Comparison of ENCODE assay signal across 8 cellular contexts in the genomic region with DNA sequence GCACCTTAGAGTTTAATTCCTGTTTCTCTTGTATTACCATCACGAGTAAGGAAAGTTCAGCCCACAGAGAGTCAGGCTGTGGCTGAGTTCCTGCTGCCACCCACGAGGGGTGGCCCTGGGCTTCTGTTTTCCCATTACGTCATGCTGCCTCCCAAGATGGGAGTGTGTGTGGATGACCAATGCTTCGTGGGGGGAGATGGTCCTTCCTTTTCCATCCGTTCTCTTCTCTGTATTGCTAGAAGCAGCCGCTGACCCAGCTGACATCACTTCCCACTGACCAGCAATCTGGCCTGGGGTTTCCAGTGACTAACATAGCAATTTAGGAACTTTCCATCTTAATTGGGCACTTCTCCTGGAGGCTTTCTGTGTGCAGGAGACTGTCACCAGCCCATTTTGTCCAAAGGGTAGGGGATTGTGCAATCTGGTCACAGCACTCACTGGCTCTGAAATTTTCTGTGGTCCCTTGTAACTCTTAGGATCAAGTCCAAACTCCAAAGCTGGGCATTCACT. TPM values are rescaled to one million over a fixed set of nuclear protein-coding genes. Genes with fewer than 3 reads are reported as not detected.
A peak's percentile ranks its signal among the peaks of the same experiment; 100 is the strongest.
DNase-seq lines count a peak whose midpoint lies in the region; ATAC-seq and TF ChIP-seq lines count a peak whose summit lies in the region.

No MANE protein-coding gene starts in this region.

- no peaks in the 10 kb centered on the region for H3K27me3 ChIP-seq in Peyer's patch

- peak overlapping the region; percentile 36 to 67 (median 56) for H3K27ac ChIP-seq in Peyer's patch

- H3K36me3 ChIP-seq in Peyer's patch = peaks cover 0 to 9% (median 0%) of the 10 kb centered on the region in 3 donors

- DNase-seq in GM10248 (ENCODE audit: extremely low spot score) = peak; percentile 53
- DNase-seq in Peyer's patch = peak in 2 of 3 donors; percentile 63 to 73
- DNase-seq in fibroblast of mammary gland (ENCODE audit: low read depth) = peak; percentile 99
- peak; percentile 44 for DNase-seq in occipital lobe (lab: John Stamatoyannopoulos, UW)
- DNase-seq in NCI-H1105 (lab: John Stamatoyannopoulos, UW) = no peak

- H3K9me3 ChIP-seq in Peyer's patch = no peaks in the 10 kb centered on the region

- H3K4me1 ChIP-seq in Peyer's patch = peaks cover 0 to 18% (median 5%) of the 10 kb centered on the region in 4 donors

- TF ChIP-seq CTCF in GM10248 (IDR thresholded peaks at IDR 0.05; ENCODE audit: control extremely low read depth, extremely low read depth, low read depth, missing control alignments) (no peak), Peyer's patch (IDR thresholded peaks at IDR 0.05) (no peak), fibroblast of mammary gland (conservative IDR thresholded peaks at IDR 0.05; ENCODE audit: control insufficient read depth, insufficient read depth, low read depth, low read length) (no peak)

- ATAC-seq in HG02610 (IDR thresholded peaks at IDR 0.05; ENCODE audit: unreplicated experiment) = no peak
- ATAC-seq in HG03135 (IDR thresholded peaks at IDR 0.05; ENCODE audit: unreplicated experiment) = no peak
- ATAC-seq in HG03280 (IDR thresholded peaks at IDR 0.05; ENCODE audit: unreplicated experiment) = no peak

- CTCF ChIA-PET in GM10248 (lab: Yijun Ruan, JAX) = interaction anchor here (0.8 to 2.8 kb wide), 6 partner anchors 9 to 45 kb away, joined by 3 to 15 read pairs (median 3); partner anchors contain the start of gene IRAK2

- no peak for TF ChIP-seq POLR2A in Peyer's patch (IDR thresholded peaks at IDR 0.05)

- POLR2A ChIA-PET in GM10248 (lab: Yijun Ruan, JAX) = interaction anchor here (1.2 kb wide), 1 partner anchor 18 kb away, joined by 7 read pairs; no protein-coding TSS in a partner anchor

- no peak overlapping the region for H3K4me3 ChIP-seq in Peyer's patch
- no peak overlapping the region for H3K4me3 ChIP-seq in fibroblast of mammary gland (ENCODE audit: control insufficient read depth, low read depth, low read length)

RNA-seq across cellular contexts. Expression of gene IRAK2, which starts 9.3 kb away (rescaled TPM):
- 10 to 100 TPM in 3 of 4 donors, 1 to 10 TPM in 1; 9.1 to 17.3 (median 11.0) TPM for total RNA-seq in Peyer's patch
- 3.7 TPM for total RNA-seq in occipital lobe

RNA-seq across cellular contexts. Expression of gene VHL, which starts 32.4 kb away (rescaled TPM):
- total RNA-seq in Peyer's patch = 10 to 100 TPM; 44.0 to 62.7 (median 52.6) TPM
- 112 TPM for total RNA-seq in occipital lobe

RNA-seq across cellular contexts. Expression of gene BRK1, which starts 58.5 kb away (rescaled TPM):
- total RNA-seq in Peyer's patch (100 to 1,000 TPM in 1 of 4 donors, 10 to 100 TPM in 3; 43.7 to 104 (median 60.4) TPM), occipital lobe (99.2 TPM)
